18 cellular contexts compared by ENCODE assay signal in the genomic region with DNA sequence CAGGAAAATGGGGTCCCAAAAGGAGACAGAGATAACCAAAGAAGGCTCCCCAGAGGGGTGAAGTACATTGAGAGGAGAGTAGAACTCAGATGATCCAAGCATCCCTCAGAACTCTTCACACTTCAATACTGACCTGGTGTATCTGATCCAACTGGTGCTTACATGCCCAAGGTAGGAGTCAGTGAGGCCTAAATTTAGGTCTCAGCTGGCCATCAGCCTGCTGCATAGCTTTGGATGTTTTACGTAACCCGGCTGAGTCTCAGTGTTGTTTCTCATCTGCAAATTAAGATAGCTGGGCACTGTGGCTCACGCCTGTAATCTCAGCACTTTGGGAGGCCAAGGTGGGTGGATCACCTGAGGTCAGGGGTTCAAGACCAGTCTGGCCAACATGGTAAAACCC. TPM values are rescaled to one million over a fixed set of nuclear protein-coding genes. Genes with fewer than 3 reads are reported as not detected.
DNase-seq lines count a peak whose midpoint lies in the region; ATAC-seq and TF ChIP-seq lines count a peak whose summit lies in the region.
"Had no signal": no experiment of that assay in that cellular context is flagged by ENCODE, and none has a peak within 500 bp of the region (broad histone marks: within the 10 kb centered on the region; RNA-seq: fewer than 3 reads in every experiment).

No MANE protein-coding gene starts in this region.

- peak; percentile 78 for ATAC-seq in Right ventricle myocardium superior (ENCODE audit: poor library complexity)
- peak; percentile 92 for ATAC-seq in left ventricle myocardium superior
- peak; percentile 60 to 81 for ATAC-seq in gastrocnemius medialis
- ATAC-seq in HG03342 (IDR thresholded peaks at IDR 0.05; ENCODE audit: unreplicated experiment), result no peak

- H3K27me3 ChIP-seq in gastrocnemius medialis, result no peaks in the 10 kb centered on the region

- intact Hi-C loops in Right ventricle myocardium superior (cut with DNase I) (no loop called here), cardiac septum (cut with DNase I) (no loop called here), left ventricle myocardium superior (cut with micrococcal nuclease) (no loop called here), gastrocnemius medialis (cut with DNase I; ENCODE audit: low total_unique reads) (no loop called here)

- no peak for DNase-seq in Right ventricle myocardium superior
- no peak for DNase-seq in cardiac septum (ENCODE audit: low spot score)
- DNase-seq in left ventricle myocardium superior, result no peak
- DNase-seq in gastrocnemius medialis, result no peak
- DNase-seq in NCI-H2107 treated with DMSO at 0.1 percent for 48 hours (lab: John Stamatoyannopoulos, UW; ENCODE audit: unreplicated experiment), result no peak
- no peak for DNase-seq in ACHN
- DNase-seq: 8988T; BE2C; C1 segment of cervical spinal cord; CD4-positive, CD25-positive, alpha-beta regulatory T cell; CD8-positive, alpha-beta memory T cell; GM23248; HCEC 1CT; IMR-90 had no signal

- no peak for TF ChIP-seq CTCF in gastrocnemius medialis (IDR thresholded peaks at IDR 0.05 in 4 of 5, conservative IDR thresholded peaks at IDR 0.05 in 1 of 5)

- TF ChIP-seq POLR2A in gastrocnemius medialis (IDR thresholded peaks at IDR 0.05), result no peak

- H3K9me3 ChIP-seq in gastrocnemius medialis, result no peaks in the 10 kb centered on the region
- H3K9me3 ChIP-seq: BE2C had no signal

- no peak overlapping the region for H3K4me3 ChIP-seq in gastrocnemius medialis
- H3K4me3 ChIP-seq: GM23248 had no signal

- H3K27ac ChIP-seq in gastrocnemius medialis, result no peak overlapping the region
- H3K27ac ChIP-seq: GM23248, HL-60 had no signal

- in situ Hi-C loops in gastrocnemius medialis (cut with MboI; ENCODE audit: low sequenced_read_pairs in 4 of 4), result no loop called here
- in situ Hi-C loops in ACHN (cut with HindIII; ENCODE audit: low pct_ligation_motif_present, low pct_unique_long_range_greater_than_20kb, low sequenced_read_pairs), result no loop called here

- no peaks in the 10 kb centered on the region for H3K4me1 ChIP-seq in gastrocnemius medialis
- H3K4me1 ChIP-seq: BE2C had no signal

- H3K36me3 ChIP-seq in gastrocnemius medialis, result no peaks in the 10 kb centered on the region
- H3K36me3 ChIP-seq: BE2C had no signal

RNA-seq across cellular contexts. Expression of gene GOSR2, which starts 11.6 kb away (rescaled TPM):
- 32.0 TPM for total RNA-seq in Right ventricle myocardium superior
- total RNA-seq in cardiac septum, result 45.9 TPM
- total RNA-seq in left ventricle myocardium superior, result 35.2 TPM
- total RNA-seq in gastrocnemius medialis, result 10 to 100 TPM; 25.3 to 32.9 (median 31.6) TPM

RNA-seq across cellular contexts. Expression of gene WNT9B, which starts 59.9 kb away (rescaled TPM):
- total RNA-seq in Right ventricle myocardium superior, result 0.13 TPM
- total RNA-seq in cardiac septum, result 0.62 TPM
- total RNA-seq in left ventricle myocardium superior, result 0.42 TPM
- total RNA-seq in gastrocnemius medialis, result under 1 TPM in 1 of 4 donors, not detected in 3; 0.40 TPM
- total RNA-seq: A673; CD4-positive, CD25-positive, alpha-beta regulatory T cell; CD8-positive, alpha-beta memory T cell; GM23248; HT1080; IMR-90 had no signal
